In genomic region chr3:56837196-56837955, GRCh38 we compare ENCODE assay signal across 11 cellular contexts.
DNase-seq lines count a peak whose midpoint lies in the region; ATAC-seq and FAIRE-seq lines count a peak whose summit lies in the region.
"Had no signal": no experiment of that assay in that cellular context is flagged by ENCODE, and none has a peak within 500 bp of the region (broad histone marks: within the 10 kb centered on the region; RNA-seq: fewer than 3 reads in every experiment).

No MANE protein-coding gene starts in this region.

- FAIRE-seq in GM18507 (lab: Jason Lieb, UNC): peak; percentile 94

- DNase-seq in GM18507 (ENCODE audit: extremely low spot score, insufficient read length, low read depth) (peak; percentile 39), glomerular visceral epithelial cell (ENCODE audit: extremely low spot score) (peak; percentile 52), islet precursor cell (no peak), NCI-H1092 (lab: John Stamatoyannopoulos, UW) (no peak), SW 1271 (lab: John Stamatoyannopoulos, UW) (no peak)
- DNase-seq: activated CD4-positive, alpha-beta T cell treated with anti-CD3 and anti-CD28 coated beads, Interleukin-2, amount 10 ng/mL, durations not matched to agents 7 days and 5 days; activated naive CD8-positive, alpha-beta T cell treated with anti-CD3 and anti-CD28 coated beads, Interleukin-2, amount 50 U/mL, for 24 hours; tibial artery had no signal

- peak; percentile 88 for ATAC-seq in GM19452 (IDR thresholded peaks at IDR 0.05; ENCODE audit: unreplicated experiment)
- peak; percentile 52 for ATAC-seq in HG03442 (IDR thresholded peaks at IDR 0.05; ENCODE audit: unreplicated experiment)
- ATAC-seq in GM21360 (IDR thresholded peaks at IDR 0.05; ENCODE audit: unreplicated experiment): no peak
- ATAC-seq: activated naive CD8-positive, alpha-beta T cell treated with anti-CD3 and anti-CD28 coated beads, Interleukin-2, amount 50 U/mL, for 24 hours had no signal

Comparison
In these comparisons a context has a peak if more than half of its experiments do, and no peak if none do; other contexts are left out.
1. DNase-seq: peak in GM18507 (single experiment) and glomerular visceral epithelial cell (single experiment); none in islet precursor cell (single experiment), NCI-H1092 (single experiment) and SW 1271 (0 of 2).